1 cellular context compared by ENCODE assay signal in genomic region chr1:109191377-109191776, GRCh38.
TF ChIP-seq lines count a peak whose summit lies in the region.

No MANE protein-coding gene starts in this region.

TF ChIP-seq in K562, 482 proteins besides CTCF, POLR2A, EP300 and RAD21 (continued from another document and continues in another):
- TF ChIP-seq ZNF644 (tag; IDR thresholded peaks at IDR 0.05; ENCODE audit: low read depth) (no peak), MLLT1 (IDR thresholded peaks at IDR 0.05) (no peak), BRF2 (IDR thresholded peaks at IDR 0.05; ENCODE audit: borderline replicate concordance, insufficient read depth, insufficient read length) (no peak), AFF4 (CRISPR knock-in tag; IDR thresholded peaks at IDR 0.05) (no peak), XRCC3 (IDR thresholded peaks at IDR 0.05) (no peak), TRIM28 (IDR thresholded peaks at IDR 0.05) (no peak), SUPT5H (IDR thresholded peaks at IDR 0.05) (no peak), HCFC1 (IDR thresholded peaks at IDR 0.05; ENCODE audit: low read depth, low read length) (no peak), XRCC4 (IDR thresholded peaks at IDR 0.05; ENCODE audit: extremely low read depth, insufficient read depth, insufficient read length) (no peak), CBX8 (IDR thresholded peaks at IDR 0.05; ENCODE audit: borderline replicate concordance, extremely low read depth, low read depth, low read length, poor library complexity, severe bottlenecking) (no peak), ZC3H11A (IDR thresholded peaks at IDR 0.05; ENCODE audit: low read depth, low read length) (no peak), MAX (CRISPR knock-in tag; IDR thresholded peaks at IDR 0.05) (peak; percentile 66), RBFOX2 (IDR thresholded peaks at IDR 0.05; ENCODE audit: low read depth, low read length) (no peak), ZNF175 (CRISPR knock-in tag; IDR thresholded peaks at IDR 0.05; ENCODE audit: low read depth) (no peak), ZNF143 (CRISPR knock-in tag; IDR thresholded peaks at IDR 0.05) (no peak), WHSC1 (IDR thresholded peaks at IDR 0.05; ENCODE audit: low read length) (no peak), TAF7 (tag; IDR thresholded peaks at IDR 0.05) (no peak), ERF (CRISPR knock-in tag; IDR thresholded peaks at IDR 0.05) (no peak), ZNF449 (CRISPR knock-in tag; IDR thresholded peaks at IDR 0.05) (no peak), USF1 (CRISPR knock-in tag; IDR thresholded peaks at IDR 0.05) (peak; percentile 96), KAT2B (IDR thresholded peaks at IDR 0.05; ENCODE audit: low read depth, low read length) (no peak), CC2D1A (IDR thresholded peaks at IDR 0.05) (0 out of 2 replicates have a peak, but pooled peaks have one; percentile 12), IFI16 (CRISPR knock-in tag; IDR thresholded peaks at IDR 0.05) (no peak), PBX2 (CRISPR knock-in tag; IDR thresholded peaks at IDR 0.05; ENCODE audit: low read depth) (no peak), PBX2 (tag; conservative IDR thresholded peaks at IDR 0.05; ENCODE audit: low read depth) (no peak), KAT8 (IDR thresholded peaks at IDR 0.05; ENCODE audit: low read depth) (no peak), CSDE1 (IDR thresholded peaks at IDR 0.05) (0 out of 4 replicates have a peak, but pooled peaks of 1 of the 2 experiments have one; percentile 19), RB1 (IDR thresholded peaks at IDR 0.05; ENCODE audit: low read depth) (0 out of 2 replicates have a peak, but pooled peaks have one; percentile 45), THRAP3 (IDR thresholded peaks at IDR 0.05; ENCODE audit: borderline replicate concordance) (no peak), SP2 (IDR thresholded peaks at IDR 0.05; ENCODE audit: extremely low read depth, low read depth, low read length, poor library complexity, severe bottlenecking) (no peak), FOXO4 (CRISPR knock-in tag; IDR thresholded peaks at IDR 0.05) (no peak), PHB (CRISPR knock-in tag; IDR thresholded peaks at IDR 0.05) (no peak), SNRNP70 (optimal IDR thresholded peaks at IDR 0.05; ENCODE audit: low read depth, low read length) (no peak), ARID2 (IDR thresholded peaks at IDR 0.05) (no peak), SMARCC2 (IDR thresholded peaks at IDR 0.05; ENCODE audit: low read depth) (no peak), ZNF197 (CRISPR knock-in tag; IDR thresholded peaks at IDR 0.05; ENCODE audit: low read depth) (no peak), ZNF512 (tag; IDR thresholded peaks at IDR 0.05) (no peak), GATAD2A (IDR thresholded peaks at IDR 0.05) (0 out of 2 replicates have a peak, but pooled peaks have one; percentile 53), CREM (IDR thresholded peaks at IDR 0.05; ENCODE audit: low read depth) (no peak), ZNF830 (CRISPR knock-in tag; IDR thresholded peaks at IDR 0.05) (no peak), EWSR1 (IDR thresholded peaks at IDR 0.05; ENCODE audit: borderline replicate concordance, low read depth, partially characterized antibody) (no peak), ZNF280A (IDR thresholded peaks at IDR 0.05; ENCODE audit: low read depth, partially characterized antibody) (no peak), BRF1 (IDR thresholded peaks at IDR 0.05; ENCODE audit: borderline replicate concordance, extremely low read depth, insufficient read length) (no peak), E2F3 (CRISPR knock-in tag; IDR thresholded peaks at IDR 0.05) (no peak), NKRF (IDR thresholded peaks at IDR 0.05; ENCODE audit: borderline replicate concordance) (no peak), HMG20A (CRISPR knock-in tag; conservative IDR thresholded peaks at IDR 0.05) (no peak), IRF2 (CRISPR knock-in tag; IDR thresholded peaks at IDR 0.05) (no peak), ZNF408 (CRISPR knock-in tag; IDR thresholded peaks at IDR 0.05; ENCODE audit: low read depth) (no peak), PRPF4 (IDR thresholded peaks at IDR 0.05; ENCODE audit: insufficient read depth, low read depth, low read length, poor library complexity, severe bottlenecking) (no peak)
